In the genomic region with DNA sequence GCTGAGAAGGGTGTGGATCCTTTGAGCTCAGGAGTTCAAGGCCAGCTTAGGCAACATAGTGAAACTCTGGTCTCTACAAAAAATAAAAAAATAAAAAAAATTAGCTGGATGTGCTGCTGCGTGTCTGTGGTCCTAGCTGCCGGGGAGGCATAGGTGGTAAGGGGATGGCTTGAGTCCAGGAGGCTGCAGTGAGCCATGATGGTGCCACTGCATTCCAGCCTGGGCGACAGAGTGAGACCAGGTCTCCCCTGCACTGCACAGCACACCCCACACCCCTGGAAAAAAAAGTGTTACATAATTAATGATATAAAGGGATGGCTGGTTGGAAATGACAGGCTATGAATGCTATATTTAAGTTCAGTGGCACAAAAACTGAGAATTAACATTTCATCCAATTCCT, we compare ENCODE assay signal across 16 cellular contexts. TPM values are rescaled to one million over a fixed set of nuclear protein-coding genes. Genes with fewer than 3 reads are reported as not detected.
A peak's percentile ranks its signal among the peaks of the same experiment; 100 is the strongest.
DNase-seq lines count a peak whose midpoint lies in the region; ATAC-seq and TF ChIP-seq lines count a peak whose summit lies in the region.
"Had no signal": no experiment of that assay in that cellular context is flagged by ENCODE, and none has a peak within 500 bp of the region (broad histone marks: within the 10 kb centered on the region; RNA-seq: fewer than 3 reads in every experiment).

No MANE protein-coding gene starts in this region.

- CTCF ChIA-PET in activated naive CD4-positive, alpha-beta T cell treated with anti-CD3 and anti-CD28 coated beads for 36 hours (lab: Charles Lee), result no interaction called here

- peaks cover 5% of the 10 kb centered on the region for H3K36me3 Mint-ChIP-seq in activated naive CD4-positive, alpha-beta T cell treated with anti-CD3 and anti-CD28 coated beads for 36 hours (ENCODE audit: low read depth)
- H3K36me3 Mint-ChIP-seq in IgD-negative memory B cell (peaks cover 1% of the 10 kb centered on the region), osteocyte (ENCODE audit: unreplicated experiment) (peaks cover 1% of the 10 kb centered on the region)
- H3K36me3 Mint-ChIP-seq in stimulated activated naive B cell treated with anti-CD40 and anti-IgM and Interleukin-4, amounts not matched to agents 10 μg/mL and 1 μg/mL and 100 μg/mL, for 72 hours, result peaks cover 27 to 43% of the 10 kb centered on the region in 2 donors

- ATAC-seq in stimulated activated naive B cell treated with anti-CD40 and anti-IgM and Interleukin-4, amounts not matched to agents 10 μg/mL and 1 μg/mL and 100 μg/mL, for 72 hours (replicated peaks), result no peak
- ATAC-seq in HG03432 (IDR thresholded peaks at IDR 0.05; ENCODE audit: unreplicated experiment), result no peak
- ATAC-seq: mucosa of descending colon, Right ventricle myocardium inferior had no signal

- H3K4me1 Mint-ChIP-seq in activated naive CD4-positive, alpha-beta T cell treated with anti-CD3 and anti-CD28 coated beads for 36 hours (ENCODE audit: low read depth), result peaks cover 57% of the 10 kb centered on the region
- H3K4me1 Mint-ChIP-seq in IgD-negative memory B cell, result peaks cover 29 to 40% (median 33%) of the 10 kb centered on the region in 3 donors
- peaks cover 50 to 81% of the 10 kb centered on the region in 2 donors for H3K4me1 Mint-ChIP-seq in stimulated activated naive B cell treated with anti-CD40 and anti-IgM and Interleukin-4, amounts not matched to agents 10 μg/mL and 1 μg/mL and 100 μg/mL, for 72 hours
- H3K4me1 Mint-ChIP-seq in osteocyte (ENCODE audit: unreplicated experiment), result peaks cover 51% of the 10 kb centered on the region

- peak overlapping the region; percentile 77 for H3K27ac Mint-ChIP-seq in activated naive CD4-positive, alpha-beta T cell treated with anti-CD3 and anti-CD28 coated beads for 36 hours
- H3K27ac Mint-ChIP-seq in IgD-negative memory B cell, result peak overlapping the region; percentile 21 to 74 (median 32)
- H3K27ac Mint-ChIP-seq in stimulated activated naive B cell treated with anti-CD40 and anti-IgM and Interleukin-4, amounts not matched to agents 10 μg/mL and 1 μg/mL and 100 μg/mL, for 72 hours, result peak overlapping the region; percentile 86
- no peak overlapping the region for H3K27ac Mint-ChIP-seq in osteocyte (ENCODE audit: unreplicated experiment)

- no peak overlapping the region for H3K4me3 Mint-ChIP-seq in activated naive CD4-positive, alpha-beta T cell treated with anti-CD3 and anti-CD28 coated beads for 36 hours
- no peak overlapping the region for H3K4me3 Mint-ChIP-seq in IgD-negative memory B cell
- H3K4me3 Mint-ChIP-seq in stimulated activated naive B cell treated with anti-CD40 and anti-IgM and Interleukin-4, amounts not matched to agents 10 μg/mL and 1 μg/mL and 100 μg/mL, for 72 hours, result no peak overlapping the region
- H3K4me3 Mint-ChIP-seq in osteocyte (ENCODE audit: unreplicated experiment), result no peak overlapping the region

- no peaks in the 10 kb centered on the region for H3K27me3 Mint-ChIP-seq in activated naive CD4-positive, alpha-beta T cell treated with anti-CD3 and anti-CD28 coated beads for 36 hours (ENCODE audit: low read depth)
- H3K27me3 Mint-ChIP-seq in IgD-negative memory B cell (no peaks in the 10 kb centered on the region), osteocyte (ENCODE audit: unreplicated experiment) (no peaks in the 10 kb centered on the region)
- H3K27me3 Mint-ChIP-seq in stimulated activated naive B cell treated with anti-CD40 and anti-IgM and Interleukin-4, amounts not matched to agents 10 μg/mL and 1 μg/mL and 100 μg/mL, for 72 hours, result no peaks in the 10 kb centered on the region

- intact Hi-C loops in activated naive CD4-positive, alpha-beta T cell treated with anti-CD3 and anti-CD28 coated beads for 36 hours (cut with micrococcal nuclease), result no loop called here

- TF ChIP-seq POLR2A in erythroblast (IDR thresholded peaks at IDR 0.05; ENCODE audit: low read length), result no peak

- H3K9me3 Mint-ChIP-seq in activated naive CD4-positive, alpha-beta T cell treated with anti-CD3 and anti-CD28 coated beads for 36 hours, result no peaks in the 10 kb centered on the region
- H3K9me3 Mint-ChIP-seq in IgD-negative memory B cell, result no peaks in the 10 kb centered on the region
- H3K9me3 Mint-ChIP-seq in stimulated activated naive B cell treated with anti-CD40 and anti-IgM and Interleukin-4, amounts not matched to agents 10 μg/mL and 1 μg/mL and 100 μg/mL, for 72 hours, result peaks cover 2 to 3% of the 10 kb centered on the region in 2 donors
- H3K9me3 Mint-ChIP-seq in osteocyte (ENCODE audit: unreplicated experiment), result no peaks in the 10 kb centered on the region

- DNase-seq in activated naive CD4-positive, alpha-beta T cell treated with anti-CD3 and anti-CD28 coated beads for 36 hours, result no peak
- DNase-seq in activated naive CD4-positive, alpha-beta T cell (lab: John Stamatoyannopoulos, UW), result no peak
- DNase-seq in erythroblast (lab: John Stamatoyannopoulos, UW), result peak; percentile 47 to 69
- no peak for DNase-seq in stimulated activated naive B cell treated with anti-CD40 and anti-IgM and Interleukin-4, amounts not matched to agents 10 μg/mL and 1 μg/mL and 100 μg/mL, for 72 hours
- DNase-seq in osteocyte (ENCODE audit: extremely low spot score, unreplicated experiment), result no peak
- DNase-seq in pons (ENCODE audit: low spot score), result no peak
- DNase-seq: activated CD4-positive, CD25-positive, alpha-beta regulatory T cell treated with anti-CD3 and anti-CD28 coated beads, Interleukin-2, amount 50 U/mL, for 72 hours; Caco-2; HCEC 1CT; left cardiac atrium; mucosa of descending colon; NCI-H1694 treated with DMSO at 0.1 percent for 48 hours; NCI-H446 had no signal

- TF ChIP-seq CTCF in osteocyte (IDR thresholded peaks at IDR 0.05), result no peak

RNA-seq across cellular contexts. Expression of a gene that starts 11.6 kb away (rescaled TPM):
- total RNA-seq in activated naive CD4-positive, alpha-beta T cell treated with anti-CD3 and anti-CD28 coated beads for 36 hours, result 10 to 100 TPM; 38.4 to 39.3 TPM
- polyA plus RNA-seq in IgD-negative memory B cell, result 43.4 TPM
- 85.6 and 86.0 TPM in 2 replicates for total RNA-seq in osteocyte

RNA-seq across cellular contexts. Expression of a gene that starts 53.8 kb away (rescaled TPM):
- total RNA-seq in activated naive CD4-positive, alpha-beta T cell treated with anti-CD3 and anti-CD28 coated beads for 36 hours, result 100 to 1,000 TPM; 137 to 138 TPM
- 58.4 TPM for polyA plus RNA-seq in IgD-negative memory B cell
- 42.1 and 45.9 TPM in 2 replicates for total RNA-seq in osteocyte

Comparison
In these comparisons a context has a peak if more than half of its experiments do, and no peak if none do; other contexts are left out.
1. DNase-seq: peak in erythroblast (2 of 2); none in activated naive CD4-positive, alpha-beta T cell treated with anti-CD3 and anti-CD28 coated beads for 36 hours (single experiment), activated naive CD4-positive, alpha-beta T cell (0 of 4), stimulated activated naive B cell treated with anti-CD40 and anti-IgM and Interleukin-4, amounts not matched to agents 10 μg/mL and 1 μg/mL and 100 μg/mL, for 72 hours (single experiment), osteocyte (single experiment) and pons (single experiment).